18 cellular contexts compared by ENCODE assay signal in genomic region chr4:95465010-95465409, GRCh38.
DNase-seq lines count a peak whose midpoint lies in the region; ATAC-seq and TF ChIP-seq lines count a peak whose summit lies in the region.
"Had no signal": no experiment of that assay in that cellular context is flagged by ENCODE, and none has a peak within 500 bp of the region (broad histone marks: within the 10 kb centered on the region; RNA-seq: fewer than 3 reads in every experiment).

No MANE protein-coding gene starts in this region.

- no peaks in the 10 kb centered on the region for H3K27me3 ChIP-seq in brain microvascular endothelial cell (replicated peaks)
- no peaks in the 10 kb centered on the region for H3K27me3 ChIP-seq in left lung
- H3K27me3 ChIP-seq in right cardiac atrium (ENCODE audit: control insufficient read depth, insufficient read depth): no peaks in the 10 kb centered on the region
- H3K27me3 ChIP-seq in lower lobe of right lung (ENCODE audit: low read depth): no peaks in the 10 kb centered on the region
- H3K27me3 ChIP-seq: right atrium auricular region had no signal

- H3K4me3 ChIP-seq in brain microvascular endothelial cell (ENCODE audit: low read depth, low read length) (no peak overlapping the region), left lung (no peak overlapping the region), right cardiac atrium (ENCODE audit: low read length) (no peak overlapping the region), lower lobe of right lung (no peak overlapping the region)
- H3K4me3 ChIP-seq: right atrium auricular region, thoracic aorta had no signal

- H3K36me3 ChIP-seq in brain microvascular endothelial cell (replicated peaks): no peaks in the 10 kb centered on the region
- no peaks in the 10 kb centered on the region for H3K36me3 ChIP-seq in left lung
- H3K36me3 ChIP-seq in lower lobe of right lung: no peaks in the 10 kb centered on the region
- H3K36me3 ChIP-seq: right atrium auricular region, thoracic aorta had no signal

- DNase-seq in Caki2 (ENCODE audit: low read depth) (peak; percentile 2), NCI-H1105 (lab: John Stamatoyannopoulos, UW) (peak; percentile 12), brain microvascular endothelial cell (peak; percentile 40), NCI-H1436 treated with DMSO at 0.1 percent for 48 hours (lab: John Stamatoyannopoulos, UW) (no peak), left lung (no peak), right cardiac atrium (no peak), lower lobe of right lung (no peak)
- DNase-seq: activated CD4-positive, alpha-beta T cell treated with anti-CD3 and anti-CD28 coated beads for 1 hour; C1 segment of cervical spinal cord; effector memory CD4-positive, alpha-beta T cell; immature natural killer cell; NCI-H2029; NCI-H510A; SW 1271 had no signal

- in situ Hi-C loops in Caki2 (cut with HindIII; ENCODE audit: low pct_unique_long_range_greater_than_20kb, low sequenced_read_pairs): no loop called here
- in situ Hi-C loops in brain microvascular endothelial cell (cut with HindIII; ENCODE audit: low pct_ligation_motif_present, low sequenced_read_pairs): no loop called here

- TF ChIP-seq CTCF in brain microvascular endothelial cell (IDR thresholded peaks at IDR 0.05; ENCODE audit: low read depth, low read length, missing control alignments) (no peak), nephron (IDR thresholded peaks at IDR 0.05; ENCODE audit: unreplicated experiment in 3 of 3) (no peak), left lung (IDR thresholded peaks at IDR 0.05) (no peak), lower lobe of right lung (IDR thresholded peaks at IDR 0.05) (no peak)

- H3K27ac ChIP-seq in brain microvascular endothelial cell: no peak overlapping the region
- H3K27ac ChIP-seq in left lung: no peak overlapping the region
- no peak overlapping the region for H3K27ac ChIP-seq in right cardiac atrium (ENCODE audit: low read length)
- H3K27ac ChIP-seq in lower lobe of right lung: no peak overlapping the region
- H3K27ac ChIP-seq: right atrium auricular region, thoracic aorta had no signal

- H3K27me3 Mint-ChIP-seq in nephron (ENCODE audit: low read depth): no peaks in the 10 kb centered on the region
- H3K27me3 Mint-ChIP-seq: activated naive CD4-positive, alpha-beta T cell treated with anti-CD3 and anti-CD28 coated beads, Interleukin-2, amount 50 U/mL, for 24 hours had no signal

- intact Hi-C loops in left lung (cut with DNase I) (no loop called here), right cardiac atrium (cut with DNase I) (no loop called here), lower lobe of right lung (cut with DNase I) (no loop called here)

- peaks cover 29% of the 10 kb centered on the region for H3K36me3 Mint-ChIP-seq in nephron (ENCODE audit: low read depth)
- H3K36me3 Mint-ChIP-seq: activated naive CD4-positive, alpha-beta T cell treated with anti-CD3 and anti-CD28 coated beads, Interleukin-2, amount 50 U/mL, for 24 hours; immature natural killer cell had no signal

- ATAC-seq in left lung (no peak), right cardiac atrium (no peak), lower lobe of right lung (no peak)

- H3K9me3 ChIP-seq in left lung (no peaks in the 10 kb centered on the region), right cardiac atrium (ENCODE audit: control insufficient read depth, low read length) (no peaks in the 10 kb centered on the region), lower lobe of right lung (no peaks in the 10 kb centered on the region)
- H3K9me3 ChIP-seq: right atrium auricular region, thoracic aorta had no signal

- peaks cover 9% of the 10 kb centered on the region for H3K9me3 Mint-ChIP-seq in nephron
- H3K9me3 Mint-ChIP-seq: activated naive CD4-positive, alpha-beta T cell treated with anti-CD3 and anti-CD28 coated beads, Interleukin-2, amount 50 U/mL, for 24 hours had no signal

- H3K4me1 ChIP-seq in left lung (no peaks in the 10 kb centered on the region), right cardiac atrium (ENCODE audit: control insufficient read depth, insufficient read depth, low read length) (no peaks in the 10 kb centered on the region), lower lobe of right lung (no peaks in the 10 kb centered on the region)
- H3K4me1 ChIP-seq: right atrium auricular region had no signal

- no peak overlapping the region for H3K4me3 Mint-ChIP-seq in nephron
- H3K4me3 Mint-ChIP-seq: activated naive CD4-positive, alpha-beta T cell treated with anti-CD3 and anti-CD28 coated beads, Interleukin-2, amount 50 U/mL, for 24 hours; immature natural killer cell had no signal

- 65% methylated on average over 6 of the region's 6 CpGs for WGBS in right cardiac atrium

- H3K27ac Mint-ChIP-seq in nephron: peak overlapping the region; percentile 25 to 85 (median 83)
- H3K27ac Mint-ChIP-seq: activated naive CD4-positive, alpha-beta T cell treated with anti-CD3 and anti-CD28 coated beads, Interleukin-2, amount 50 U/mL, for 24 hours; immature natural killer cell had no signal

- peaks cover 12% of the 10 kb centered on the region for H3K4me1 Mint-ChIP-seq in nephron
- H3K4me1 Mint-ChIP-seq: activated naive CD4-positive, alpha-beta T cell treated with anti-CD3 and anti-CD28 coated beads, Interleukin-2, amount 50 U/mL, for 24 hours; immature natural killer cell had no signal

Comparison
In these comparisons a context has a peak if more than half of its experiments do, and no peak if none do; other contexts are left out.
1. DNase-seq: peak in Caki2 (single experiment), NCI-H1105 (single experiment) and brain microvascular endothelial cell (single experiment); none in NCI-H1436 treated with DMSO at 0.1 percent for 48 hours (single experiment), left lung (0 of 2), right cardiac atrium (0 of 3) and lower lobe of right lung (single experiment).